In the genomic region with DNA sequence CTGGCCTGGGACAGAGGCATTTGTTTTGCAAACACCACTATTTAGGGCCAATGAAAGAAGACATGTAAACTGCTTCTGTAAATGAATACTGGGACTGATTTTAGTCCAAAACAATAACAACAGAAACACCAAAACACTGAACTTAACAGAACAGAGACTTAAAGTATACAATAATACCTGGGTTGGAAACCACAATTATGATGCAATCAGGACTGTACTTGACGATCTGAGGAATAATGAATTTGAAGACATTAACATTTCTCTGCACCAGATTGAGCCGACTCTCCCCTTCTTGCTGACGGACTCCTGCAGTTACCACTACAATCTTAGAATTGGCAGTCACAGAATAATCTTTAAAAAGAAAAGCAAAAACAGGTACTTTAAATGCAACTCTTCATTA, we compare ENCODE assay signal across 21 cellular contexts. TPM values are rescaled to one million over a fixed set of nuclear protein-coding genes. Genes with fewer than 3 reads are reported as not detected.
DNase-seq lines count a peak whose midpoint lies in the region; TF ChIP-seq lines count a peak whose summit lies in the region.
"Had no signal": no experiment of that assay in that cellular context is flagged by ENCODE, and none has a peak within 500 bp of the region (broad histone marks: within the 10 kb centered on the region; RNA-seq: fewer than 3 reads in every experiment).

No MANE protein-coding gene starts in this region.

- POLR2A ChIA-PET in MCF 10A (lab: Yijun Ruan, JAX) = interaction anchor here (0.7 to 4.0 kb wide), 7 partner anchors 9 to 134 kb away, joined by 3 to 21 read pairs (median 7); partner anchors contain the start of gene LDHB

- intact Hi-C loops in MCF 10A (cut with micrococcal nuclease) = no loop called here
- intact Hi-C loops in mammary epithelial cell (cut with micrococcal nuclease) = no loop called here

- H3K9me3 Mint-ChIP-seq in MCF 10A (ENCODE audit: unreplicated experiment) (no peaks in the 10 kb centered on the region), neural progenitor cell (no peaks in the 10 kb centered on the region)
- H3K9me3 Mint-ChIP-seq: T-helper 2 cell treated with Interferon-gamma antibody and Interleukin-4, amounts not matched to agents 5 μg/mL and 100 μg/mL, for 36 hours had no signal

- in situ Hi-C loops in mammary epithelial cell (cut with MboI; ENCODE audit: low sequenced_read_pairs in 2 of 2) = loop anchor here in 1 of 2 donors (25.0 kb wide), 1 partner anchor 181 kb away; no protein-coding TSS in a partner anchor

- H3K9ac ChIP-seq in mammary epithelial cell (ENCODE audit: insufficient read depth, low read length) = no peak overlapping the region
- no peak overlapping the region for H3K9ac ChIP-seq in Loucy (ENCODE audit: low read depth, low read length, poor library complexity, severe bottlenecking)
- H3K9ac ChIP-seq in adipocyte (ENCODE audit: low read length) = peak overlapping the region; percentile 22
- H3K9ac ChIP-seq in neural progenitor cell = no peak overlapping the region

- peaks cover 55% of the 10 kb centered on the region for H3K79me2 ChIP-seq in mammary epithelial cell (ENCODE audit: insufficient read depth, low read length)
- H3K79me2 ChIP-seq in Loucy (ENCODE audit: insufficient read depth, low read length) = peaks cover 71% of the 10 kb centered on the region
- H3K79me2 ChIP-seq in neural progenitor cell (ENCODE audit: low read depth) = peaks cover 88% of the 10 kb centered on the region

- BruUV-seq in MCF 10A (replicated peaks; lab: Mats Ljungman, UMichigan) (no TSS peak), mammary epithelial cell (replicated peaks; lab: Mats Ljungman, UMichigan) (no TSS peak)

- no peak for DNase-seq in MCF 10A (ENCODE audit: unreplicated experiment)
- no peak for DNase-seq in mammary epithelial cell
- DNase-seq in adipocyte (ENCODE audit: low read depth) = no peak
- DNase-seq in neural progenitor cell (ENCODE audit: low spot score) = no peak
- DNase-seq in NCI-H1930 (lab: John Stamatoyannopoulos, UW) = no peak
- DNase-seq in nucleus accumbens (lab: John Stamatoyannopoulos, UW) = no peak
- DNase-seq in HPDE6-E6E7 (ENCODE audit: extremely low spot score) = no peak
- DNase-seq: activated CD4-positive, alpha-beta T cell treated with anti-CD3 and anti-CD28 coated beads for 4 hours; activated effector memory CD4-positive, alpha-beta T cell treated with Interleukin-2 at 50 U/mL for 16 hours; GF-D8; hippocampal formation; KG1; NCI-H1436; SHP77; spleen; stomach; uterus had no signal

- H3K27ac ChIP-seq in mammary epithelial cell (ENCODE audit: insufficient read depth, low read depth, low read length) (no peak overlapping the region), neural progenitor cell (peak overlapping the region; percentile 16)
- H3K27ac ChIP-seq: spleen, uterus had no signal

- H4K20me1 ChIP-seq in mammary epithelial cell (ENCODE audit: insufficient read depth, low read length) = peaks cover 1% of the 10 kb centered on the region
- peaks cover 69% of the 10 kb centered on the region for H4K20me1 ChIP-seq in Loucy (ENCODE audit: insufficient read depth, low read length, poor library complexity, severe bottlenecking)
- peaks cover 65% of the 10 kb centered on the region for H4K20me1 ChIP-seq in neural progenitor cell (ENCODE audit: low read depth)

- H3K36me3 Mint-ChIP-seq in MCF 10A (ENCODE audit: insufficient read depth, unreplicated experiment) = peaks cover 97% of the 10 kb centered on the region
- H3K36me3 Mint-ChIP-seq in neural progenitor cell = peaks cover 52% of the 10 kb centered on the region

- H3K4me1 ChIP-seq in mammary epithelial cell (ENCODE audit: insufficient read depth, low read length) = no peaks in the 10 kb centered on the region
- peaks cover 30% of the 10 kb centered on the region for H3K4me1 ChIP-seq in Loucy (ENCODE audit: insufficient read depth, low read length, poor library complexity, severe bottlenecking)
- H3K4me1 ChIP-seq in adipocyte (ENCODE audit: control insufficient read depth, insufficient read depth, low read length) = peaks cover 41% of the 10 kb centered on the region
- peaks cover 37% of the 10 kb centered on the region for H3K4me1 ChIP-seq in neural progenitor cell
- H3K4me1 ChIP-seq: uterus had no signal

- H2AFZ ChIP-seq in mammary epithelial cell (ENCODE audit: low read depth, low read length) (no peak overlapping the region), Loucy (ENCODE audit: low read length) (no peak overlapping the region), neural progenitor cell (replicated peaks) (no peak overlapping the region)

- H3K27me3 Mint-ChIP-seq in MCF 10A (ENCODE audit: insufficient read depth, unreplicated experiment) (no peaks in the 10 kb centered on the region), neural progenitor cell (ENCODE audit: insufficient read depth, low read depth) (no peaks in the 10 kb centered on the region)

- H3K4me3 ChIP-seq in mammary epithelial cell (replicated peaks in 1 of 3; ENCODE audit: insufficient read depth in 1 of 3, low read depth in 2 of 3, low read length in 3 of 3) = no peak overlapping the region
- no peak overlapping the region for H3K4me3 ChIP-seq in Loucy (ENCODE audit: low read length, poor library complexity, severe bottlenecking)
- no peak overlapping the region for H3K4me3 ChIP-seq in adipocyte (ENCODE audit: low read length)
- no peak overlapping the region for H3K4me3 ChIP-seq in neural progenitor cell
- H3K4me3 ChIP-seq: spleen, stomach, uterus had no signal

- H3K27ac Mint-ChIP-seq in MCF 10A (ENCODE audit: low read depth, unreplicated experiment) (peak overlapping the region; percentile 51), neural progenitor cell (peak overlapping the region; percentile 30)
- H3K27ac Mint-ChIP-seq: T-helper 2 cell treated with Interferon-gamma antibody and Interleukin-4, amounts not matched to agents 5 μg/mL and 100 μg/mL, for 36 hours had no signal

- CTCF ChIA-PET in MCF 10A (lab: Yijun Ruan, JAX) (interaction anchor here (0.7 to 1.4 kb wide), 5 partner anchors 9 to 160 kb away, joined by 3 to 7 read pairs (median 5); partner anchors contain the start of gene LDHB), mammary epithelial cell (lab: Charles Lee; ENCODE audit: low non-redundant PET) (no interaction called here)

- H3K27me3 ChIP-seq in mammary epithelial cell (ENCODE audit: insufficient read depth, low read length) = no peaks in the 10 kb centered on the region
- H3K27me3 ChIP-seq in Loucy (ENCODE audit: insufficient read depth, low read length, poor library complexity, severe bottlenecking) = no peaks in the 10 kb centered on the region
- H3K27me3 ChIP-seq in adipocyte (replicated peaks; ENCODE audit: control insufficient read depth, insufficient read depth, low read length) = no peaks in the 10 kb centered on the region
- H3K27me3 ChIP-seq in neural progenitor cell = no peaks in the 10 kb centered on the region
- H3K27me3 ChIP-seq: spleen, stomach, uterus had no signal

- H3K9me3 ChIP-seq in mammary epithelial cell (replicated peaks; ENCODE audit: insufficient read depth, low read length) (no peaks in the 10 kb centered on the region), Loucy (ENCODE audit: insufficient read depth, low read depth, low read length) (no peaks in the 10 kb centered on the region), adipocyte (ENCODE audit: control insufficient read depth, low read length) (no peaks in the 10 kb centered on the region), neural progenitor cell (ENCODE audit: low read depth) (no peaks in the 10 kb centered on the region)
- H3K9me3 ChIP-seq: spleen, stomach, uterus had no signal

- H3K4me3 Mint-ChIP-seq in MCF 10A (ENCODE audit: unreplicated experiment) (no peak overlapping the region), neural progenitor cell (no peak overlapping the region)
- H3K4me3 Mint-ChIP-seq: T-helper 2 cell treated with Interferon-gamma antibody and Interleukin-4, amounts not matched to agents 5 μg/mL and 100 μg/mL, for 36 hours had no signal

- WGBS in mammary epithelial cell (ENCODE audit: low coverage, missing lambda C conversion rate) = 78% methylated on average over 3 of the region's 3 CpGs

- H3K9me2 ChIP-seq in Loucy (replicated peaks; ENCODE audit: low read depth, low read length) = no peaks in the 10 kb centered on the region

- dilution Hi-C loops in mammary epithelial cell (cut with HindIII; ENCODE audit: low sequenced_read_pairs) = no loop called here

- TF ChIP-seq CTCF in MCF 10A (IDR thresholded peaks at IDR 0.05; ENCODE audit: unreplicated experiment) = no peak
- no peak for TF ChIP-seq CTCF in mammary epithelial cell (conservative IDR thresholded peaks at IDR 0.05 in 1 of 2, IDR thresholded peaks at IDR 0.05 in 1 of 2; ENCODE audit: extremely low read depth in 1 of 2, insufficient read depth in 1 of 2, low read depth in 1 of 2, low read length in 2 of 2)
- no peak for TF ChIP-seq CTCF in Loucy (conservative IDR thresholded peaks at IDR 0.05; ENCODE audit: low read length)
- no peak for TF ChIP-seq CTCF in neural progenitor cell (IDR thresholded peaks at IDR 0.05)

- H3K36me3 ChIP-seq in mammary epithelial cell (ENCODE audit: insufficient read depth, low read length) (peaks cover 58% of the 10 kb centered on the region), Loucy (ENCODE audit: insufficient read depth, low read length) (peaks cover 92% of the 10 kb centered on the region), adipocyte (ENCODE audit: control insufficient read depth, insufficient read depth, low read length, severe bottlenecking) (peaks cover 95% of the 10 kb centered on the region), neural progenitor cell (peaks cover 81% of the 10 kb centered on the region)
- H3K36me3 ChIP-seq: uterus had no signal

- H3F3A ChIP-seq in Loucy (ENCODE audit: low read depth) (no peaks in the 10 kb centered on the region), neural progenitor cell (ENCODE audit: low read depth) (peaks cover 41% of the 10 kb centered on the region)

- H3K4me1 Mint-ChIP-seq in MCF 10A (ENCODE audit: insufficient read depth, unreplicated experiment) (peaks cover 42% of the 10 kb centered on the region), neural progenitor cell (peaks cover 43% of the 10 kb centered on the region)

- H3K4me2 ChIP-seq in mammary epithelial cell (ENCODE audit: insufficient read depth, low read depth, low read length) (no peak overlapping the region), Loucy (ENCODE audit: low read depth, low read length, poor library complexity, severe bottlenecking) (peak overlapping the region; percentile 22), neural progenitor cell (no peak overlapping the region)

RNA-seq across cellular contexts. Expression of gene LDHB, which starts 13.9 kb away (rescaled TPM):
- total RNA-seq in MCF 10A (2022) (715 and 788 TPM in 2 replicates), mammary epithelial cell (100 to 1,000 TPM; 257 to 513 TPM), neural progenitor cell (ENCODE audit: low replicate concordance) (1,385 and 1,973 TPM in 2 replicates)
- polyA plus RNA-seq in mammary epithelial cell = 647 TPM
- 528 TPM for polyA minus RNA-seq in mammary epithelial cell

RNA-seq across cellular contexts. Expression of gene GYS2, which starts 39.1 kb away (rescaled TPM):
- 0.29 and 0.47 TPM in 2 replicates for total RNA-seq in MCF 10A (2022)
- total RNA-seq in mammary epithelial cell = not detected
- not detected for polyA plus RNA-seq in mammary epithelial cell
- not detected for polyA minus RNA-seq in mammary epithelial cell
- total RNA-seq in neural progenitor cell (ENCODE audit: low replicate concordance) = not detected in 2 replicates
- total RNA-seq: bronchial epithelial cell, fibroblast of lung, spleen, stomach, uterus had no signal
- polyA plus RNA-seq: fibroblast of lung had no signal
